In the genomic region with DNA sequence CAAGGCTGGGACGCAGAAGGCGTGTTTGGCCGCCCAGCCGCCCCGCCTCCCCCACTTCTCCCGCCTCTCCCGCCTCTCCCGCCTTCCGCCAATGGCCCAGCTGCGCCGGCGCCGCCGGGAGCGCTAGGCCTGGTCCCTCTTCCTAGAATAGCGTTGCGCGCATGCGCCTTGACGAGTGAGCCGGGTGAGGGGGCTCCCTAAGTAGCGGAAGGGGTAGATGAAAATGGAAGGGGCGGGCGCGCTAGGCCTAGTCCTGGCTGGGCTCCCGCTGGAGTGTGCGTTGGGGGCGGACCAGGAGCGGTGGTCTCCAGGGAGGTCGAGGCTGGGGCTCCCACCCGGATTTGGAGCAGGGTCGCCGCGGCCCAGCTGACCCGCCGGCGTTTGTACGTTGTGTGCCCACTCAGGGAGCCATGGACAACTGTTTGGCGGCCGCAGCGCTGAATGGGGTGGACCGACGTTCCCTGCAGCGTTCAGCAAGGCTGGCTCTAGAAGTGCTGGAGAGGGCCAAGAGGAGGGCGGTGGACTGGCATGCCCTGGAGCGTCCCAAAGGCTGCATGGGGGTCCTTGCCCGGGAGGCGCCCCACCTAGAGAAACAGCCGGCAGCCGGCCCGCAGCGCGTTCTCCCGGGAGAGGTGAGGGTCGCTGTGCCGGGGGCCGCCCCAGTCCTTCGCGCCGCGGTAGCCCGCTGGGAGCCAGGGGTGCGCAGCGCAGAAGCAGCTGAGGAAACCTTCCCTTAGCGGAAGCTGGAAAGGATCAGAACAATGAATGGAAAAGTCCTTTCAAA, we compare ENCODE assay signal across 8 cellular contexts. TPM values are rescaled to one million over a fixed set of nuclear protein-coding genes. Genes with fewer than 3 reads are reported as not detected.
DNase-seq lines count a peak whose midpoint lies in the region; ATAC-seq and TF ChIP-seq lines count a peak whose summit lies in the region.

A gene with protein sequence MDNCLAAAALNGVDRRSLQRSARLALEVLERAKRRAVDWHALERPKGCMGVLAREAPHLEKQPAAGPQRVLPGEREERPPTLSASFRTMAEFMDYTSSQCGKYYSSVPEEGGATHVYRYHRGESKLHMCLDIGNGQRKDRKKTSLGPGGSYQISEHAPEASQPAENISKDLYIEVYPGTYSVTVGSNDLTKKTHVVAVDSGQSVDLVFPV (plus strand): TSS at position 150 of the 784 bp plus-strand sequence. CDS start 261 bp downstream, at position 411.

- TF ChIP-seq POLR2A in Peyer's patch (IDR thresholded peaks at IDR 0.05), result peak in 1 of 2 donors; percentile 29

- H3K4me2 ChIP-seq in KMS-11, result peak within 1 kb of the TSS; percentile 76

- H3K4me3 ChIP-seq in KMS-11 (IDR thresholded peaks at IDR 0.05; ENCODE audit: insufficient read depth, low read depth, low read length), result no peak within 1 kb of the TSS
- H3K4me3 ChIP-seq in Peyer's patch, result peak within 1 kb of the TSS; percentile 56 to 96 (median 78)
- peak within 1 kb of the TSS; percentile 84 to 89 for H3K4me3 ChIP-seq in muscle layer of colon (ENCODE audit: low read depth in 1 of 2, low read length in 2 of 2)

- H3K79me2 ChIP-seq in KMS-11 (ENCODE audit: insufficient read depth, low read depth), result no peaks in the 10 kb centered on the region

- H3K27me3 ChIP-seq in KMS-11 (ENCODE audit: insufficient read depth, low read depth), result no peaks in the 10 kb centered on the region
- H3K27me3 ChIP-seq in Peyer's patch, result no peaks in the 10 kb centered on the region
- H3K27me3 ChIP-seq in muscle layer of colon (ENCODE audit: control insufficient read depth in 1 of 2, insufficient read depth in 2 of 2, low read length in 2 of 2), result no peaks in the 10 kb centered on the region

- DNase-seq in DMS153 (lab: John Stamatoyannopoulos, UW) (peak; percentile 94), Peyer's patch (peak; percentile 78 to 95 (median 94))
- DNase-seq in activated T-cell treated with anti-CD3 and anti-CD28 coated beads, Interleukin-2, amount 50 U/mL, for 48 hours, result peak; percentile 89 to 91
- DNase-seq in stimulated activated CD8-positive, alpha-beta memory T cell treated with anti-CD3 and anti-CD28 coated beads, Interleukin-7, amount 100 ng/mL, for 1 hour (ENCODE audit: low read depth in 2 of 2), result peak; percentile 49 to 57

- peak; percentile 76 for ATAC-seq in GM21619 (IDR thresholded peaks at IDR 0.05; ENCODE audit: unreplicated experiment)
- peak; percentile 90 for ATAC-seq in esophagus mucosa

- H3K4me1 ChIP-seq in KMS-11 (ENCODE audit: low read depth, poor library complexity, severe bottlenecking), result peaks cover 22% of the 10 kb centered on the region
- H3K4me1 ChIP-seq in Peyer's patch, result peaks cover 0 to 30% (median 0%) of the 10 kb centered on the region in 4 donors
- H3K4me1 ChIP-seq in muscle layer of colon (ENCODE audit: insufficient read depth, low read length), result peaks cover 25% of the 10 kb centered on the region

- TF ChIP-seq CTCF in KMS-11 (conservative IDR thresholded peaks at IDR 0.05; ENCODE audit: low read depth, low read length), result no peak
- TF ChIP-seq CTCF in Peyer's patch (IDR thresholded peaks at IDR 0.05), result no peak

- H3K9me3 ChIP-seq in Peyer's patch, result no peaks in the 10 kb centered on the region
- no peaks in the 10 kb centered on the region for H3K9me3 ChIP-seq in muscle layer of colon (ENCODE audit: low read length)

- H2AFZ ChIP-seq in KMS-11 (ENCODE audit: low read depth), result peak within 1 kb of the TSS; percentile 94

- H3K9ac ChIP-seq in KMS-11, result peak within 1 kb of the TSS; percentile 63; the same call in 1 of the 2 replicates
- peak within 1 kb of the TSS; percentile 67 for H3K9ac ChIP-seq in muscle layer of colon (ENCODE audit: low read length)

- H3K36me3 ChIP-seq in KMS-11 (ENCODE audit: insufficient read depth), result no peaks in the 10 kb centered on the region
- H3K36me3 ChIP-seq in Peyer's patch, result peaks cover 0 to 3% (median 0%) of the 10 kb centered on the region in 3 donors
- peaks cover 2% of the 10 kb centered on the region for H3K36me3 ChIP-seq in muscle layer of colon (ENCODE audit: insufficient read depth, low read length)

- no peaks in the 10 kb centered on the region for H4K20me1 ChIP-seq in KMS-11 (ENCODE audit: insufficient read depth)

- no peak within 1 kb of the TSS for H3K27ac ChIP-seq in KMS-11
- H3K27ac ChIP-seq in Peyer's patch, result peak within 1 kb of the TSS; percentile 76 to 94 (median 86)
- H3K27ac ChIP-seq in muscle layer of colon (ENCODE audit: low read depth, low read length), result peak within 1 kb of the TSS; percentile 93

RNA-seq across cellular contexts. Expression of the gene that starts here (rescaled TPM):
- total RNA-seq in Peyer's patch (10 to 100 TPM in 2 of 4 donors, 1 to 10 TPM in 2; 8.6 to 21.7 (median 12.5) TPM), esophagus mucosa (23.2 TPM)
